In genomic region chr11:69821511-69822040, GRCh38 we compare ENCODE assay signal across 36 cellular contexts. TPM values are rescaled to one million over a fixed set of nuclear protein-coding genes. Genes with fewer than 3 reads are reported as not detected.
"Had no signal": no experiment of that assay in that cellular context is flagged by ENCODE, and none has a peak within 500 bp of the region (broad histone marks: within the 10 kb centered on the region; RNA-seq: fewer than 3 reads in every experiment).

No MANE protein-coding gene starts in this region.

- H3K4me1 Mint-ChIP-seq: activated B cell treated with CpG ODN at 0.5 μM for 24 hours; activated naive CD4-positive, alpha-beta T cell treated with anti-CD3 and anti-CD28 coated beads, Interleukin-2, amount 50 U/mL, for 24 hours; activated naive CD8-positive, alpha-beta T cell treated with anti-CD3 and anti-CD28 coated beads for 36 hours; activated naive CD8-positive, alpha-beta T cell treated with anti-CD3 and anti-CD28 coated beads, Interleukin-2, amount 50 U/mL, for 24 hours had no signal

- H3K36me3 Mint-ChIP-seq: activated naive CD4-positive, alpha-beta T cell treated with anti-CD3 and anti-CD28 coated beads, Interleukin-2, amount 50 U/mL, for 24 hours; activated naive CD8-positive, alpha-beta T cell treated with anti-CD3 and anti-CD28 coated beads for 36 hours had no signal

- DNase-seq: activated B cell treated with CpG ODN at 0.5 μM for 24 hours; activated CD4-positive, alpha-beta T cell treated with anti-CD3 and anti-CD28 coated beads for 48 hours; activated CD4-positive, alpha-beta T cell treated with anti-CD3 and anti-CD28 coated beads, Interleukin-2, amount 50 U/mL, for 1 hour; activated CD4-positive, alpha-beta T cell treated with anti-CD3 and anti-CD28 coated beads, Interleukin-2, amount 50 U/mL, for 48 hours; activated CD8-positive, alpha-beta memory T cell treated with anti-CD3 and anti-CD28 coated beads for 24 hours; activated CD8-positive, alpha-beta T cell treated with anti-CD3 and anti-CD28 coated beads for 36 hours; activated effector memory CD4-positive, alpha-beta T cell treated with anti-CD3 and anti-CD28 coated beads, Interleukin-2, amount 50 U/mL, for 16 hours; activated naive CD4-positive, alpha-beta T cell treated with anti-CD3 and anti-CD28 coated beads for 36 hours; activated naive CD8-positive, alpha-beta T cell treated with anti-CD3 and anti-CD28 coated beads for 36 hours; activated naive CD8-positive, alpha-beta T cell treated with anti-CD3 and anti-CD28 coated beads, Interleukin-2, amount 50 U/mL, for 24 hours; activated T-cell treated with anti-CD3 and anti-CD28 coated beads, Interleukin-2, amount 50 U/mL, for 1 hour; activated T-cell treated with anti-CD3 and anti-CD28 coated beads, Interleukin-2, amount 50 U/mL, for 48 hours; adrenal gland; amygdala; aorta; body of pancreas; cortex of kidney; dermis blood vessel endothelial cell; effector CD4-positive, alpha-beta T cell; effector memory CD8-positive, alpha-beta T cell; erythroblast; foreskin keratinocyte; gastrocnemius medialis; glutamatergic neuron; T-helper 17 cell; T1000; WERI-Rb-1 had no signal

- FAIRE-seq: colon had no signal

- H3K4me1 ChIP-seq: adrenal gland, foreskin keratinocyte, gastrocnemius medialis had no signal

- H3K27ac Mint-ChIP-seq: activated B cell treated with CpG ODN at 0.5 μM for 24 hours; activated CD8-positive, alpha-beta T cell treated with anti-CD3 and anti-CD28 coated beads for 36 hours; activated naive CD4-positive, alpha-beta T cell treated with anti-CD3 and anti-CD28 coated beads for 36 hours; activated naive CD4-positive, alpha-beta T cell treated with anti-CD3 and anti-CD28 coated beads, Interleukin-2, amount 50 U/mL, for 24 hours; activated naive CD8-positive, alpha-beta T cell treated with anti-CD3 and anti-CD28 coated beads for 36 hours; activated naive CD8-positive, alpha-beta T cell treated with anti-CD3 and anti-CD28 coated beads, Interleukin-2, amount 50 U/mL, for 24 hours; activated T-helper 1 cell treated with anti-CD3 and anti-CD28 coated beads, Interleukin-12 subunit alpha, Interleukin-12 subunit beta, Interleukin-2, Interleukin-4 antibody, amounts not matched to agents 30 ng/mL and 10 ng/mL and 1 ng/mL, durations not matched to agents 14 hours and 24 hours and 36 hours; activated T-helper 2 cell treated with anti-CD3 and anti-CD28 coated beads, Interferon-gamma antibody, Interleukin-2, Interleukin-4, amounts not matched to agents 10 μg/mL and 5 μg/mL and 100 μg/mL, durations not matched to agents 14 hours and 24 hours and 36 hours; effector memory CD8-positive, alpha-beta T cell; T-helper 17 cell; T-helper 2 cell treated with Interferon-gamma antibody and Interleukin-4, amounts not matched to agents 5 μg/mL and 100 μg/mL, for 36 hours had no signal

- H3K9me3 ChIP-seq: adrenal gland, body of pancreas, esophagus muscularis mucosa, gastrocnemius medialis, heart left ventricle had no signal

- H3K4me3 Mint-ChIP-seq: activated B cell treated with CpG ODN at 0.5 μM for 24 hours; activated CD8-positive, alpha-beta T cell treated with anti-CD3 and anti-CD28 coated beads for 36 hours; activated naive CD4-positive, alpha-beta T cell treated with anti-CD3 and anti-CD28 coated beads for 36 hours; activated naive CD4-positive, alpha-beta T cell treated with anti-CD3 and anti-CD28 coated beads, Interleukin-2, amount 50 U/mL, for 24 hours; activated naive CD8-positive, alpha-beta T cell treated with anti-CD3 and anti-CD28 coated beads for 36 hours; activated naive CD8-positive, alpha-beta T cell treated with anti-CD3 and anti-CD28 coated beads, Interleukin-2, amount 50 U/mL, for 24 hours; activated T-helper 1 cell treated with anti-CD3 and anti-CD28 coated beads, Interleukin-12 subunit alpha, Interleukin-12 subunit beta, Interleukin-2, Interleukin-4 antibody, amounts not matched to agents 30 ng/mL and 10 ng/mL and 1 ng/mL, durations not matched to agents 14 hours and 24 hours and 36 hours; effector memory CD8-positive, alpha-beta T cell; T-helper 17 cell; T-helper 2 cell treated with Interferon-gamma antibody and Interleukin-4, amounts not matched to agents 5 μg/mL and 100 μg/mL, for 36 hours had no signal

- H3K36me3 ChIP-seq: adrenal gland, esophagus muscularis mucosa, gastrocnemius medialis, heart left ventricle, WERI-Rb-1 had no signal

- H3K27me3 ChIP-seq: body of pancreas had no signal

- ATAC-seq: activated CD4-positive, CD25-positive, alpha-beta regulatory T cell treated with anti-CD3 and anti-CD28 coated beads, Interleukin-2, amount 50 U/mL, for 24 hours; activated CD8-positive, alpha-beta T cell treated with anti-CD3 and anti-CD28 coated beads for 36 hours; activated naive CD8-positive, alpha-beta T cell treated with anti-CD3 and anti-CD28 coated beads, Interleukin-2, amount 50 U/mL, for 24 hours; body of pancreas; effector memory CD8-positive, alpha-beta T cell; foreskin keratinocyte; gastrocnemius medialis; heart left ventricle; T-helper 17 cell had no signal

- H3K4me3 ChIP-seq: adrenal gland, body of pancreas, esophagus muscularis mucosa, gastrocnemius medialis, heart left ventricle had no signal

- H3K27ac ChIP-seq: adrenal gland, body of pancreas, esophagus muscularis mucosa, foreskin keratinocyte, gastrocnemius medialis, heart left ventricle, WERI-Rb-1 had no signal

- H3K9me3 Mint-ChIP-seq: activated B cell treated with CpG ODN at 0.5 μM for 24 hours; activated CD8-positive, alpha-beta T cell treated with anti-CD3 and anti-CD28 coated beads for 36 hours; activated naive CD4-positive, alpha-beta T cell treated with anti-CD3 and anti-CD28 coated beads for 36 hours; activated naive CD4-positive, alpha-beta T cell treated with anti-CD3 and anti-CD28 coated beads, Interleukin-2, amount 50 U/mL, for 24 hours; activated naive CD8-positive, alpha-beta T cell treated with anti-CD3 and anti-CD28 coated beads for 36 hours; activated naive CD8-positive, alpha-beta T cell treated with anti-CD3 and anti-CD28 coated beads, Interleukin-2, amount 50 U/mL, for 24 hours; activated T-helper 1 cell treated with anti-CD3 and anti-CD28 coated beads, Interleukin-12 subunit alpha, Interleukin-12 subunit beta, Interleukin-2, Interleukin-4 antibody, amounts not matched to agents 30 ng/mL and 10 ng/mL and 1 ng/mL, durations not matched to agents 14 hours and 24 hours and 36 hours; activated T-helper 2 cell treated with anti-CD3 and anti-CD28 coated beads, Interferon-gamma antibody, Interleukin-2, Interleukin-4, amounts not matched to agents 10 μg/mL and 5 μg/mL and 100 μg/mL, durations not matched to agents 14 hours and 24 hours and 36 hours; effector memory CD8-positive, alpha-beta T cell; T-helper 2 cell treated with Interferon-gamma antibody and Interleukin-4, amounts not matched to agents 5 μg/mL and 100 μg/mL, for 36 hours had no signal

RNA-seq across cellular contexts. Expression of gene FGF3, which starts 2.4 kb away (rescaled TPM):
- total RNA-seq: activated B cell treated with CpG ODN at 0.5 μM for 24 hours; activated CD8-positive, alpha-beta T cell treated with anti-CD3 and anti-CD28 coated beads for 36 hours; activated naive CD4-positive, alpha-beta T cell treated with anti-CD3 and anti-CD28 coated beads for 36 hours; activated naive CD8-positive, alpha-beta T cell treated with anti-CD3 and anti-CD28 coated beads for 36 hours; activated T-helper 1 cell treated with anti-CD3 and anti-CD28 coated beads, Interleukin-12 subunit alpha, Interleukin-12 subunit beta, Interleukin-2, Interleukin-4 antibody, amounts not matched to agents 30 ng/mL and 10 ng/mL and 1 ng/mL, durations not matched to agents 14 hours and 24 hours and 36 hours; activated T-helper 2 cell treated with anti-CD3 and anti-CD28 coated beads, Interferon-gamma antibody, Interleukin-2, Interleukin-4, amounts not matched to agents 10 μg/mL and 5 μg/mL and 100 μg/mL, durations not matched to agents 14 hours and 24 hours and 36 hours; adrenal gland; aorta; body of pancreas; chondrocyte; dermis blood vessel endothelial cell; esophagus muscularis mucosa; foreskin keratinocyte; gastrocnemius medialis; heart left ventricle; T-helper 17 cell had no signal
- polyA plus RNA-seq: adrenal gland, aorta, foreskin keratinocyte, heart left ventricle had no signal

RNA-seq across cellular contexts. Expression of gene FGF4, which starts 46.4 kb away (rescaled TPM):
- total RNA-seq: activated B cell treated with CpG ODN at 0.5 μM for 24 hours; activated CD8-positive, alpha-beta T cell treated with anti-CD3 and anti-CD28 coated beads for 36 hours; activated naive CD4-positive, alpha-beta T cell treated with anti-CD3 and anti-CD28 coated beads for 36 hours; activated naive CD8-positive, alpha-beta T cell treated with anti-CD3 and anti-CD28 coated beads for 36 hours; activated T-helper 1 cell treated with anti-CD3 and anti-CD28 coated beads, Interleukin-12 subunit alpha, Interleukin-12 subunit beta, Interleukin-2, Interleukin-4 antibody, amounts not matched to agents 30 ng/mL and 10 ng/mL and 1 ng/mL, durations not matched to agents 14 hours and 24 hours and 36 hours; activated T-helper 2 cell treated with anti-CD3 and anti-CD28 coated beads, Interferon-gamma antibody, Interleukin-2, Interleukin-4, amounts not matched to agents 10 μg/mL and 5 μg/mL and 100 μg/mL, durations not matched to agents 14 hours and 24 hours and 36 hours; adrenal gland; aorta; body of pancreas; chondrocyte; dermis blood vessel endothelial cell; esophagus muscularis mucosa; foreskin keratinocyte; gastrocnemius medialis; heart left ventricle; T-helper 17 cell had no signal
- polyA plus RNA-seq: adrenal gland, foreskin keratinocyte, heart left ventricle had no signal
